12 cellular contexts compared by ENCODE assay signal in genomic region chr12:7142809-7143465, GRCh38. TPM values are rescaled to one million over a fixed set of nuclear protein-coding genes. Genes with fewer than 3 reads are reported as not detected.
DNase-seq lines count a peak whose midpoint lies in the region; ATAC-seq and TF ChIP-seq lines count a peak whose summit lies in the region.
"Had no signal": no experiment of that assay in that cellular context is flagged by ENCODE, and none has a peak within 500 bp of the region (broad histone marks: within the 10 kb centered on the region; RNA-seq: fewer than 3 reads in every experiment).

No MANE protein-coding gene starts in this region.

- in situ Hi-C loops in IMR-90 (cut with MboI; ENCODE audit: low sequenced_read_pairs): no loop called here

- no peak overlapping the region for H4K5ac ChIP-seq in IMR-90 (ENCODE audit: low read depth, low read length)

- H2AFZ ChIP-seq in IMR-90 (replicated peaks; ENCODE audit: low read length, poor library complexity): peak overlapping the region; percentile 35

- no peak overlapping the region for H4K8ac ChIP-seq in IMR-90 (ENCODE audit: low read depth in 2 of 2, low read length in 2 of 2)

- no peak overlapping the region for H2AK9ac ChIP-seq in IMR-90 (replicated peaks; ENCODE audit: low read depth, low read length, poor library complexity)

- no peak overlapping the region for H2BK15ac ChIP-seq in IMR-90 (ENCODE audit: low read depth, low read length)

- BruUV-seq in IMR-90 (replicated peaks; lab: Mats Ljungman, UMichigan): no TSS peak

- no peak overlapping the region for H3K9ac ChIP-seq in IMR-90 (ENCODE audit: low read depth, low read length)
- H3K9ac ChIP-seq: BLaER1 treated with 17β-estradiol and CSF1 and Interleukin-3, amounts not matched to agents 10 nM and 100 nM; KMS-11 had no signal

- TF ChIP-seq POLR2A in IMR-90 (IDR thresholded peaks at IDR 0.05; ENCODE audit: low read depth, low read length) (no peak), spleen (IDR thresholded peaks at IDR 0.05) (no peak)

- H3K27ac ChIP-seq in right cardiac atrium (ENCODE audit: low read length) (no peak overlapping the region), IMR-90 (ENCODE audit: insufficient read depth, low read length) (no peak overlapping the region), spleen (no peak overlapping the region)
- H3K27ac ChIP-seq: BLaER1 treated with 17β-estradiol and CSF1 and Interleukin-3, amounts not matched to agents 10 nM and 100 nM; HL-60; KMS-11 had no signal

- no peak overlapping the region for H3K4me2 ChIP-seq in IMR-90 (ENCODE audit: low read depth, low read length)
- H3K4me2 ChIP-seq: BLaER1 treated with 17β-estradiol and CSF1 and Interleukin-3, amounts not matched to agents 10 nM and 100 nM; KMS-11 had no signal

- intact Hi-C loops in right cardiac atrium (cut with DNase I) (no loop called here), left ventricle myocardium superior (cut with micrococcal nuclease) (no loop called here), IMR-90 (cut with micrococcal nuclease) (loop anchor here (1.0 kb wide), 2 partner anchors 45 to 495 kb away; no protein-coding TSS in a partner anchor), spleen (cut with DNase I; ENCODE audit: low total_unique reads) (no loop called here)

- no peaks in the 10 kb centered on the region for H3K79me1 ChIP-seq in IMR-90 (ENCODE audit: low read depth in 1 of 2, low read length in 2 of 2)

- no peak overlapping the region for H3K14ac ChIP-seq in IMR-90 (replicated peaks; ENCODE audit: low read depth, low read length)

- peak; percentile 6 to 23 for ATAC-seq in right cardiac atrium
- no peak for ATAC-seq in left ventricle myocardium superior
- no peak for ATAC-seq in IMR-90 (ENCODE audit: low read depth)
- ATAC-seq in left lobe of liver: peak; percentile 74
- no peak for ATAC-seq in GM19324 (IDR thresholded peaks at IDR 0.05; ENCODE audit: low FRiP score, unreplicated experiment)
- ATAC-seq in GM21390 (IDR thresholded peaks at IDR 0.05; ENCODE audit: unreplicated experiment): no peak

- 93% methylated on average over 18 of the region's 18 CpGs for WGBS in right cardiac atrium
- 100% methylated on average over 1 of the region's 18 CpGs; no CpG with 5 or more reads in 1 of the 2 experiments for WGBS in IMR-90 (ENCODE audit: extremely low coverage in 2 of 2, insufficient read length in 1 of 2), 2 experiments
- 92 to 97% (median 94%) methylated on average over 18 of the region's 18 CpGs for WGBS in spleen, 5 donors

- CTCF ChIA-PET in IMR-90 (lab: Yijun Ruan, JAX): interaction anchor here (0.7 to 1.1 kb wide), 2 partner anchors 12 to 494 kb away, joined by 3 read pairs; no protein-coding TSS in a partner anchor

- DNase-seq in right cardiac atrium: peak in 1 of 3 donors; percentile 56
- no peak for DNase-seq in left ventricle myocardium superior
- DNase-seq in IMR-90: no peak
- DNase-seq in left lobe of liver (ENCODE audit: low spot score): peak; percentile 73
- DNase-seq in spleen: peak; percentile 60
- DNase-seq in ureter (ENCODE audit: low spot score): no peak
- DNase-seq: NCI-H2227 treated with DMSO at 0.1 percent for 48 hours had no signal

- TF ChIP-seq RAD21 in IMR-90 (IDR thresholded peaks at IDR 0.05; ENCODE audit: low read length): no peak

- H3K4ac ChIP-seq in IMR-90 (ENCODE audit: low read depth, low read length): no peak overlapping the region

- no peak overlapping the region for H2BK120ac ChIP-seq in IMR-90 (ENCODE audit: low read depth, low read length)

- no peak overlapping the region for H3K4me3 ChIP-seq in right cardiac atrium (ENCODE audit: low read length)
- no peak overlapping the region for H3K4me3 ChIP-seq in IMR-90 (ENCODE audit: insufficient read depth, low read depth, low read length)
- no peak overlapping the region for H3K4me3 ChIP-seq in spleen
- H3K4me3 ChIP-seq: BLaER1 treated with 17β-estradiol and CSF1 and Interleukin-3, amounts not matched to agents 10 nM and 100 nM had no signal

- dilution Hi-C loops in IMR-90 (cut with HindIII; ENCODE audit: low sequenced_read_pairs, unreplicated experiment): no loop called here

- H3K9me1 ChIP-seq in IMR-90 (ENCODE audit: insufficient read depth, low read length): no peaks in the 10 kb centered on the region

- no peak overlapping the region for H3K23ac ChIP-seq in IMR-90 (ENCODE audit: low read depth, low read length)

- H2BK5ac ChIP-seq in IMR-90 (ENCODE audit: low read depth, low read length, poor library complexity, severe bottlenecking): no peak overlapping the region

- H2BK20ac ChIP-seq in IMR-90 (ENCODE audit: low read depth, low read length): no peak overlapping the region

- H3K36me3 ChIP-seq in IMR-90 (ENCODE audit: control insufficient read depth, insufficient read depth, low read length) (peaks cover 34% of the 10 kb centered on the region), spleen (peaks cover 0 to 92% (median 29%) of the 10 kb centered on the region in 6 donors)

- TF ChIP-seq CTCF in IMR-90 (conservative IDR thresholded peaks at IDR 0.05; ENCODE audit: low read depth, low read length) (no peak), spleen (IDR thresholded peaks at IDR 0.05 in 8 of 11, conservative IDR thresholded peaks at IDR 0.05 in 3 of 11) (no peak)

- H3K56ac ChIP-seq in IMR-90 (ENCODE audit: extremely low read depth, insufficient read depth, low read length): no peak overlapping the region

- H3K4me1 ChIP-seq in right cardiac atrium (ENCODE audit: control insufficient read depth, insufficient read depth, low read length) (no peaks in the 10 kb centered on the region), IMR-90 (ENCODE audit: control insufficient read depth, insufficient read depth, low read length) (peaks cover 2% of the 10 kb centered on the region; the same call in 1 of the 2 replicates), spleen (peaks cover 0 to 12% (median 2%) of the 10 kb centered on the region in 6 donors)

- H4K20me1 ChIP-seq in IMR-90 (ENCODE audit: insufficient read depth, low read length): 0 out of 2 replicates have a peak, but pooled peaks cover 3% of the 10 kb centered on the region
- H4K20me1 ChIP-seq: BLaER1 treated with 17β-estradiol and CSF1 and Interleukin-3, amounts not matched to agents 10 nM and 100 nM had no signal

- POLR2A ChIA-PET in IMR-90 (lab: Charles Lee; ENCODE audit: unreplicated experiment): no interaction called here

- H3K27me3 ChIP-seq in right cardiac atrium (ENCODE audit: control insufficient read depth, insufficient read depth) (no peaks in the 10 kb centered on the region), IMR-90 (ENCODE audit: control insufficient read depth, insufficient read depth, low read length) (no peaks in the 10 kb centered on the region), spleen (replicated peaks in 1 of 7) (no peaks in the 10 kb centered on the region)
- H3K27me3 ChIP-seq: BLaER1 treated with 17β-estradiol and CSF1 and Interleukin-3, amounts not matched to agents 10 nM and 100 nM had no signal

- H3K9me3 ChIP-seq in right cardiac atrium (ENCODE audit: control insufficient read depth, low read length) (no peaks in the 10 kb centered on the region), IMR-90 (ENCODE audit: control insufficient read depth, insufficient read depth, low read length) (no peaks in the 10 kb centered on the region), spleen (no peaks in the 10 kb centered on the region)
- H3K9me3 ChIP-seq: BLaER1 treated with 17β-estradiol and CSF1 and Interleukin-3, amounts not matched to agents 10 nM and 100 nM had no signal

- H2AK5ac ChIP-seq in IMR-90 (ENCODE audit: low read depth, low read length): no peak overlapping the region

- H3K18ac ChIP-seq in IMR-90 (ENCODE audit: low read depth, low read length): no peak overlapping the region

- H4K91ac ChIP-seq in IMR-90 (ENCODE audit: insufficient read depth, low read depth, low read length): no peak overlapping the region

RNA-seq across cellular contexts. Expression of gene CLSTN3, which starts 12.8 kb away (rescaled TPM):
- total RNA-seq in right cardiac atrium: 10 to 100 TPM in 3 of 4 donors, 1 to 10 TPM in 1; 7.0 to 11.1 (median 10.7) TPM
- 13.6 TPM for polyA plus RNA-seq in right cardiac atrium
- total RNA-seq in left ventricle myocardium superior: 6.4 TPM
- 4.1 and 5.3 TPM in 2 replicates for total RNA-seq in IMR-90 (2012; rRNA removed)
- polyA plus RNA-seq in IMR-90 (2012; rRNA removed): 14.5 and 16.4 TPM in 2 replicates
- polyA plus RNA-seq in IMR-90 (2012; cell fraction: cytosol; rRNA removed): 18.2 and 22.0 TPM in 2 replicates
- polyA plus RNA-seq in IMR-90 (2012; cell fraction: nucleus; rRNA removed; ENCODE audit: low replicate concordance): 118 and 208 TPM in 2 replicates
- total RNA-seq in left lobe of liver: 48.4 TPM
- 100 to 1,000 TPM in 2 of 7 donors, 10 to 100 TPM in 5; 40.1 to 131 (median 87.9) TPM for total RNA-seq in spleen
- polyA plus RNA-seq in spleen: 10 to 100 TPM; 15.0 to 21.5 (median 18.7) TPM
- total RNA-seq in ureter: 48.2 TPM

RNA-seq across cellular contexts. Expression of gene RBP5, which starts 14.2 kb away (rescaled TPM):
- total RNA-seq in right cardiac atrium (1 to 10 TPM in 1 of 4 donors, under 1 TPM in 2, not detected in 1; 0.47 to 1.7 (median 0.65) TPM), left ventricle myocardium superior (0.89 TPM), IMR-90 (2012; rRNA removed) (not detected in 2 replicates), left lobe of liver (154 TPM), spleen (100 to 1,000 TPM in 5 of 7 donors, 10 to 100 TPM in 2; 55.5 to 158 (median 106) TPM), ureter (7.5 TPM)
- polyA plus RNA-seq in right cardiac atrium (0.77 TPM), IMR-90 (2012; rRNA removed) (0.15 TPM in 1 of 2 replicates, not detected in the other), spleen (100 to 1,000 TPM in 1 of 3 donors, 10 to 100 TPM in 2; 93.2 to 170 (median 97.7) TPM)
- not detected in 2 replicates for polyA plus RNA-seq in IMR-90 (2012; cell fraction: cytosol; rRNA removed)
- 0.38 and 1.1 TPM in 2 replicates for polyA plus RNA-seq in IMR-90 (2012; cell fraction: nucleus; rRNA removed; ENCODE audit: low replicate concordance)

RNA-seq across cellular contexts. Expression of gene C1RL, which starts 33.9 kb away (rescaled TPM):
- total RNA-seq in right cardiac atrium (10 to 100 TPM; 17.6 to 29.6 (median 21.6) TPM), left ventricle myocardium superior (10.9 TPM), IMR-90 (2012; rRNA removed) (7.5 and 9.1 TPM in 2 replicates), left lobe of liver (243 TPM), spleen (100 to 1,000 TPM in 3 of 7 donors, 10 to 100 TPM in 4; 67.0 to 126 (median 93.1) TPM), ureter (110 TPM)
- polyA plus RNA-seq in right cardiac atrium (16.7 TPM), IMR-90 (2012; rRNA removed) (12.0 and 12.3 TPM in 2 replicates), spleen (10 to 100 TPM; 19.1 to 26.1 (median 20.3) TPM)
- polyA plus RNA-seq in IMR-90 (2012; cell fraction: cytosol; rRNA removed): 4.2 and 12.6 TPM in 2 replicates
- 18.0 and 18.4 TPM in 2 replicates for polyA plus RNA-seq in IMR-90 (2012; cell fraction: nucleus; rRNA removed; ENCODE audit: low replicate concordance)

RNA-seq across cellular contexts. Expression of gene PEX5, which starts 46.5 kb away (rescaled TPM):
- total RNA-seq in right cardiac atrium (10 to 100 TPM; 23.5 to 35.2 (median 29.8) TPM), left ventricle myocardium superior (37.1 TPM), IMR-90 (2012; rRNA removed) (18.3 and 18.6 TPM in 2 replicates), left lobe of liver (49.9 TPM), spleen (10 to 100 TPM; 16.9 to 35.8 (median 25.5) TPM), ureter (36.7 TPM)
- polyA plus RNA-seq in right cardiac atrium (13.0 TPM), IMR-90 (2012; rRNA removed) (13.6 and 14.4 TPM in 2 replicates), spleen (10 to 100 TPM; 13.4 to 19.3 (median 14.4) TPM)
- 11.5 and 15.3 TPM in 2 replicates for polyA plus RNA-seq in IMR-90 (2012; cell fraction: cytosol; rRNA removed)
- 15.5 and 16.8 TPM in 2 replicates for polyA plus RNA-seq in IMR-90 (2012; cell fraction: nucleus; rRNA removed; ENCODE audit: low replicate concordance)

RNA-seq across cellular contexts. Expression of gene C1R, which starts 50.7 kb away (rescaled TPM):
- 100 to 1,000 TPM; 245 to 447 (median 372) TPM for total RNA-seq in right cardiac atrium
- 201 TPM for polyA plus RNA-seq in right cardiac atrium
- 142 TPM for total RNA-seq in left ventricle myocardium superior
- 19.4 and 38.4 TPM in 2 replicates for total RNA-seq in IMR-90 (2012; rRNA removed)
- polyA plus RNA-seq in IMR-90 (2012; rRNA removed): 153 and 165 TPM in 2 replicates
- 93.2 and 225 TPM in 2 replicates for polyA plus RNA-seq in IMR-90 (2012; cell fraction: cytosol; rRNA removed)
- 86.8 and 97.2 TPM in 2 replicates for polyA plus RNA-seq in IMR-90 (2012; cell fraction: nucleus; rRNA removed; ENCODE audit: low replicate concordance)
- 1,748 TPM for total RNA-seq in left lobe of liver
- total RNA-seq in spleen: 100 to 1,000 TPM; 188 to 421 (median 289) TPM
- polyA plus RNA-seq in spleen: 100 to 1,000 TPM in 2 of 3 donors, 10 to 100 TPM in 1; 91.8 to 183 (median 154) TPM
- 455 TPM for total RNA-seq in ureter

Comparison
In these comparisons a context has a peak if more than half of its experiments do, and no peak if none do; other contexts are left out.
1. ATAC-seq: peak in right cardiac atrium (2 of 2) and left lobe of liver (single experiment); none in left ventricle myocardium superior (single experiment), IMR-90 (single experiment), GM19324 (single experiment) and GM21390 (single experiment).
2. DNase-seq: peak in left lobe of liver (single experiment) and spleen (single experiment); none in left ventricle myocardium superior (single experiment), IMR-90 (single experiment) and ureter (single experiment).